ENCODE assay signal across 16 cellular contexts in the genomic region with DNA sequence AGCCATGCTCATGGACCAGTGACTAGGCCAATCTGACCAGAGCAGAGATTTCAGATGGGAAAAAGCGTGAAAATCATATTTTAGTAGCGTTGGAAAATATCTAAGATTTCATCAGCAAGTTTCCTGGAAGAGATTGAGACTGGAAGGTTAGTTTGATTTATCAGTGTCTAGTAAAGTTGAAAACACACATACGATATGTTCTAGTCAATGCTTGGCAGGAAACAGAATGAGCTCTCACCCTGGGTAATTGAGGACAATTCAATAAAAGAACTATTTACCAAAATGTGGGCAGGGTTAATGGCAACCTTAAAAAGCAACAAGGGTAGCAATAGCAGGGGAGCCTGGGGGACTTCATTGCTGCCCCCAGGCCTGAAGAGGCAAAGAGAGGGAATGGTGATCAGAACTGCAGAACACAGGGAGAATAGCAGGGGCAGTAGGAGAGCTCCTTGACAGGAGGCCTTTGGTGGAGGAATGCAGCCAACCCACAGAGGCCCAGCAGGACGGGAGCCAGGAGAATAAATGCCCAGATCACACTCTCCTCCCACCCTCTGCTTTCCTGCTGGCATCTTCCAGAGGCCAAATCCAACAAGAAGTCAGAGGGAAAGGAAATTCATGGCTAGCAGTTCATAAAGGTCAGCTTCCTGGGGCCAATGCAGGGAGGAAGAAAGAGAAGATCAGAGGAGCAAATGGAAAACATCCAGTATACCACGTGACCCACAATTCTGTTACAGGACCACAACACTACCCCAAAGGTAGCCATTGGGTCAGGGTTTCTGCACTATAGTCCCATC. TPM values are rescaled to one million over a fixed set of nuclear protein-coding genes. Genes with fewer than 3 reads are reported as not detected.
DNase-seq lines count a peak whose midpoint lies in the region; ATAC-seq and TF ChIP-seq lines count a peak whose summit lies in the region.
"Had no signal": no experiment of that assay in that cellular context is flagged by ENCODE, and none has a peak within 500 bp of the region (broad histone marks: within the 10 kb centered on the region; RNA-seq: fewer than 3 reads in every experiment).

No MANE protein-coding gene starts in this region.

- no peak overlapping the region for H2AK5ac ChIP-seq in mesenchymal stem cell (ENCODE audit: low read length, severe bottlenecking)

- peak overlapping the region; percentile 42 for H4K8ac ChIP-seq in mesenchymal stem cell (ENCODE audit: low read length)

- intact Hi-C loops in left ventricle myocardium superior (cut with micrococcal nuclease) (no loop called here), uterus (cut with DNase I; ENCODE audit: low total_unique reads) (no loop called here)

- H3K27me3 ChIP-seq in right atrium auricular region, result no peaks in the 10 kb centered on the region
- H3K27me3 ChIP-seq in mesenchymal stem cell (ENCODE audit: control insufficient read depth in 1 of 2, insufficient read depth in 1 of 2, low read length in 2 of 2), result peaks cover 0 to 5% of the 10 kb centered on the region in 2 experiments
- H3K27me3 ChIP-seq in uterus, result no peaks in the 10 kb centered on the region
- H3K27me3 ChIP-seq: hepatocyte, transverse colon had no signal

- no peak overlapping the region for H3K4ac ChIP-seq in mesenchymal stem cell (ENCODE audit: low read depth in 1 of 2, low read length in 2 of 2)

- H3K18ac ChIP-seq in mesenchymal stem cell (ENCODE audit: low read depth in 1 of 2, low read length in 2 of 2), result peak overlapping the region in 1 of 2 experiments; percentile 11

- DNase-seq in left ventricle myocardium superior (no peak), right atrium auricular region (ENCODE audit: low spot score) (no peak), dermis blood vessel endothelial cell (peak; percentile 11), mesenchymal stem cell (no peak), uterus (peak in 1 of 2 donors; percentile 44), NCI-H446 treated with DMSO at 0.1 percent for 48 hours (lab: John Stamatoyannopoulos, UW) (no peak), epidermal melanocyte (ENCODE audit: insufficient read length, low spot score) (no peak)
- no peak for DNase-seq in activated CD4-positive, alpha-beta T cell treated with anti-CD3 and anti-CD28 coated beads, Interleukin-2, amount 50 U/mL, for 48 hours
- DNase-seq: activated naive CD4-positive, alpha-beta T cell treated with anti-CD3 and anti-CD28 coated beads, Interleukin-2, amount 50 U/mL, for 16 hours; HFFc6; NCI-H2171 treated with DMSO at 0.1 percent for 48 hours; PC-9; T-helper 17 cell; transverse colon had no signal

- no peak overlapping the region for H2BK120ac ChIP-seq in mesenchymal stem cell (ENCODE audit: low read depth, low read length)

- no peaks in the 10 kb centered on the region for H3K9me3 ChIP-seq in right atrium auricular region
- H3K9me3 ChIP-seq in mesenchymal stem cell (ENCODE audit: control insufficient read depth, low read length), result no peaks in the 10 kb centered on the region
- no peaks in the 10 kb centered on the region for H3K9me3 ChIP-seq in uterus
- H3K9me3 ChIP-seq: transverse colon had no signal

- H3K23ac ChIP-seq in mesenchymal stem cell (ENCODE audit: low read length in 2 of 2), result no peak overlapping the region

- no peak overlapping the region for H4K91ac ChIP-seq in mesenchymal stem cell (ENCODE audit: low read length)

- H3K36me3 ChIP-seq in right atrium auricular region (no peaks in the 10 kb centered on the region), mesenchymal stem cell (ENCODE audit: control insufficient read depth in 1 of 2, insufficient read depth in 2 of 2, low read depth in 1 of 2, low read length in 2 of 2) (no peaks in the 10 kb centered on the region), uterus (no peaks in the 10 kb centered on the region)
- H3K36me3 ChIP-seq: transverse colon had no signal

- no peak overlapping the region for H2BK15ac ChIP-seq in mesenchymal stem cell (ENCODE audit: low read depth, poor library complexity, severe bottlenecking)

- H3K27ac ChIP-seq in right atrium auricular region (no peak overlapping the region), mesenchymal stem cell (ENCODE audit: low read length, poor library complexity, severe bottlenecking) (peak overlapping the region; percentile 5), uterus (peak overlapping the region; percentile 33 to 68)
- H3K27ac ChIP-seq: hepatocyte, PC-9, skin epidermis, transverse colon had no signal

- H3K4me3 ChIP-seq in right atrium auricular region (no peak overlapping the region), mesenchymal stem cell (ENCODE audit: insufficient read depth in 1 of 2, low read depth in 1 of 2, low read length in 2 of 2) (no peak overlapping the region), uterus (no peak overlapping the region)
- H3K4me3 ChIP-seq: hepatocyte, PC-9, skin epidermis, transverse colon had no signal

- TF ChIP-seq CTCF in right atrium auricular region (IDR thresholded peaks at IDR 0.05) (no peak), uterus (IDR thresholded peaks at IDR 0.05) (no peak)

- no peaks in the 10 kb centered on the region for H3K4me1 ChIP-seq in right atrium auricular region
- H3K4me1 ChIP-seq in mesenchymal stem cell (ENCODE audit: control insufficient read depth, insufficient read depth, low read depth, low read length), result peaks cover 5% of the 10 kb centered on the region
- H3K4me1 ChIP-seq in uterus, result peaks cover 0 to 5% of the 10 kb centered on the region in 2 donors

- no peak overlapping the region for H3K9ac ChIP-seq in mesenchymal stem cell (ENCODE audit: low read length)

- no peak for TF ChIP-seq POLR2A in uterus (IDR thresholded peaks at IDR 0.05)

- peak overlapping the region; percentile 46 for H2AFZ ChIP-seq in mesenchymal stem cell (ENCODE audit: low read depth, low read length)
- H2AFZ ChIP-seq: hepatocyte, PC-9 had no signal

- WGBS in mesenchymal stem cell, result 97% methylated on average over 3 of the region's 5 CpGs

- no peaks in the 10 kb centered on the region for H3K79me1 ChIP-seq in mesenchymal stem cell (replicated peaks; ENCODE audit: low read length, poor library complexity, severe bottlenecking)

- ATAC-seq in left ventricle myocardium superior, result peak; percentile 41
- ATAC-seq: T-helper 17 cell had no signal

- H2BK12ac ChIP-seq in mesenchymal stem cell (ENCODE audit: low read length in 2 of 2), result no peak overlapping the region

- H3K4me2 ChIP-seq in mesenchymal stem cell (ENCODE audit: low read length, poor library complexity, severe bottlenecking), result no peak overlapping the region
- H3K4me2 ChIP-seq: hepatocyte, PC-9 had no signal

- no peak overlapping the region for H3K14ac ChIP-seq in mesenchymal stem cell (ENCODE audit: low read length in 2 of 2)

- no peak overlapping the region for H2BK5ac ChIP-seq in mesenchymal stem cell (ENCODE audit: low read depth, low read length, poor library complexity, severe bottlenecking)

RNA-seq across cellular contexts. Expression of gene LRP6, which starts 27.6 kb away (rescaled TPM):
- 27.3 TPM for total RNA-seq in left ventricle myocardium superior
- total RNA-seq in right atrium auricular region, result 10 to 100 TPM; 16.5 to 21.3 TPM
- 57.2 and 64.6 TPM in 2 replicates for total RNA-seq in dermis blood vessel endothelial cell
- polyA plus RNA-seq in mesenchymal stem cell (2013, experiment 1 of 2), result 20.2 TPM
- 16.9 TPM for polyA plus RNA-seq in mesenchymal stem cell (2013, experiment 2 of 2)
- 100 to 1,000 TPM in 1 of 4 donors, 10 to 100 TPM in 3; 18.7 to 141 (median 50.1) TPM for total RNA-seq in uterus

RNA-seq across cellular contexts. Expression of gene MANSC1, which starts 55.6 kb away (rescaled TPM):
- 8.4 TPM for total RNA-seq in left ventricle myocardium superior
- total RNA-seq in right atrium auricular region, result 10 to 100 TPM; 16.5 to 28.0 TPM
- 6.8 and 14.8 TPM in 2 replicates for total RNA-seq in dermis blood vessel endothelial cell
- 6.2 TPM for polyA plus RNA-seq in mesenchymal stem cell (2013, experiment 1 of 2)
- polyA plus RNA-seq in mesenchymal stem cell (2013, experiment 2 of 2), result 6.5 TPM
- 10 to 100 TPM in 2 of 4 donors, 1 to 10 TPM in 2; 5.1 to 34.4 (median 16.9) TPM for total RNA-seq in uterus

Comparison
In these comparisons a context has a peak if more than half of its experiments do, and no peak if none do; other contexts are left out.
1. H3K27ac ChIP-seq: peak in mesenchymal stem cell (single experiment) and uterus (2 of 2); none in right atrium auricular region (0 of 2).